Comparison of ENCODE assay signal across 8 cellular contexts in the genomic region with DNA sequence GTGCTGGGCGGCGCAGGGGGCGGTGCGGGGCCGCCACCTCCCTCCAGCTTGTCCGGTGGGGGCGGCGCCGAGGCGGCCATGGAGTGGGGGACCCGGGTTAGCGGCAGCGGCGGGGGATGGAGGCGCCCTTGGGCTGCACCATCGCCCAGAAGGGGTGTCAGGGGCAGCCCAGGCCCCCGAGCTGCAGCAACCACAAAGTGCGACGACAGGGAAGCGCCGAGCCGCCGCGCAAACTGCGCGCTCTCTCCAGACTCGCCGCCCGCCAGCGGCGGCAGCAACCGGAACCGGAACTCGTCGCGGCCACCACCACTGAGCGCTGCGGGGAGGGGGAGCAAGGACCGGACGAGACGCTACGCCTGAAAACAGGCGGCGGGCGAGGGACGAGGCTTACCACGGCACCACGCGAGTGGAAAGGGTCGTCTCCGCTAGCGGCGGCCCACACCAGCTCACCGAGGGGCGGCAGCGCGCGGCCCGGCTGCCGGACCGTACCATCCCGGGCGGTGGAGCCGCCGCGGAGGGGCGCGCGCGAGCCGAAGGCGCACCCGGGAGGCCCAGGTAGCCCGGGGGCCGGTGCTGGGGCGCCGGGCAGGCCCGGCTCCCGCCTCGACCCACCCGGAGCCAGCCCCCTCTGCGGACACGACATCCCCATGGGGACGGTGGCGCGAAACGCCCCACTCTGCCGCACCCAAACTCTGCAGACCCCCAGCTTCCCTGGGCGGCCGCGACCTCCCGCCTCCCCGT. TPM values are rescaled to one million over a fixed set of nuclear protein-coding genes. Genes with fewer than 3 reads are reported as not detected.
A peak's percentile ranks its signal among the peaks of the same experiment; 100 is the strongest.
DNase-seq lines count a peak whose midpoint lies in the region; ATAC-seq, FAIRE-seq and TF ChIP-seq lines count a peak whose summit lies in the region.

A gene with protein sequence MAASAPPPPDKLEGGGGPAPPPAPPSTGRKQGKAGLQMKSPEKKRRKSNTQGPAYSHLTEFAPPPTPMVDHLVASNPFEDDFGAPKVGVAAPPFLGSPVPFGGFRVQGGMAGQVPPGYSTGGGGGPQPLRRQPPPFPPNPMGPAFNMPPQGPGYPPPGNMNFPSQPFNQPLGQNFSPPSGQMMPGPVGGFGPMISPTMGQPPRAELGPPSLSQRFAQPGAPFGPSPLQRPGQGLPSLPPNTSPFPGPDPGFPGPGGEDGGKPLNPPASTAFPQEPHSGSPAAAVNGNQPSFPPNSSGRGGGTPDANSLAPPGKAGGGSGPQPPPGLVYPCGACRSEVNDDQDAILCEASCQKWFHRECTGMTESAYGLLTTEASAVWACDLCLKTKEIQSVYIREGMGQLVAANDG (minus strand): TSS at position 286 of the 741 bp plus-strand sequence. CDS start 206 bp downstream, at position 80.

- POLR2A ChIA-PET in endothelial cell of umbilical vein (lab: Charles Lee), result interaction anchor here (1.2 to 2.6 kb wide), 3 partner anchors 9 to 37 kb away, joined by 3 to 24 read pairs (median 10); a partner anchor contains a TSS

- ATAC-seq in GM19438 (IDR thresholded peaks at IDR 0.05; ENCODE audit: low read depth, unreplicated experiment), result peak; percentile 72
- peak; percentile 71 for ATAC-seq in HG03571 (IDR thresholded peaks at IDR 0.05; ENCODE audit: unreplicated experiment)

- peak within 1 kb of the TSS; percentile 82 for H3K27ac ChIP-seq in endothelial cell of umbilical vein (ENCODE audit: insufficient read depth, low read depth, low read length)

- TF ChIP-seq CTCF in endothelial cell of umbilical vein (IDR thresholded peaks at IDR 0.05; ENCODE audit: extremely low read depth in 1 of 2, insufficient read depth in 1 of 2, low read depth in 1 of 2, low read length in 2 of 2), result peak; percentile 35 to 65

- intact Hi-C loops in endothelial cell of umbilical vein (cut with micrococcal nuclease), result loop anchor here (1.0 to 2.0 kb wide), 6 partner anchors 9 to 89 kb away; a partner anchor contains a TSS

- peak within 1 kb of the TSS; percentile 76 for H2AFZ ChIP-seq in endothelial cell of umbilical vein (ENCODE audit: low read depth, low read length)

- peak within 1 kb of the TSS; percentile 86 for H3K4me2 ChIP-seq in endothelial cell of umbilical vein (ENCODE audit: insufficient read depth, low read length)

- no peak for FAIRE-seq in endothelial cell of umbilical vein (lab: Jason Lieb, UNC)

- BruUV-seq in endothelial cell of umbilical vein (replicated peaks; lab: Mats Ljungman, UMichigan), result no TSS peak

- H3K9me3 ChIP-seq in NT2/D1 (ENCODE audit: insufficient read depth, low read length) (no peaks in the 10 kb centered on the region; the same call in 1 of the 2 replicates), endothelial cell of umbilical vein (replicated peaks; ENCODE audit: control insufficient read depth, insufficient read depth, low read length) (no peaks in the 10 kb centered on the region)

- dilution Hi-C loops in endothelial cell of umbilical vein (cut with MboI; ENCODE audit: extremely low pct_ligation_motif_present, low sequenced_read_pairs), result no loop called here

- CTCF ChIA-PET in endothelial cell of umbilical vein (lab: Charles Lee), result interaction anchor here (0.6 to 4.0 kb wide), 21 partner anchors 9 to 124 kb away, joined by 3 to 48 read pairs (median 4); a partner anchor contains a TSS

- DNase-seq in COLO668 (lab: John Stamatoyannopoulos, UW; ENCODE audit: unreplicated experiment), result peak; percentile 90
- no peak for DNase-seq in NT2/D1 (ENCODE audit: low read depth, low spot score)
- DNase-seq in activated CD8-positive, alpha-beta memory T cell treated with anti-CD3 and anti-CD28 coated beads, Interleukin-2, amount 50 U/mL, for 4 hours, result peak; percentile 79
- DNase-seq in endothelial cell of umbilical vein (ENCODE audit: low read depth, low spot score), result peak; percentile 81
- DNase-seq in middle frontal gyrus (ENCODE audit: extremely low spot score, low spot score), result peak; percentile 39
- peak; percentile 44 to 68 for DNase-seq in stimulated activated CD8-positive, alpha-beta memory T cell treated with anti-CD3 and anti-CD28 coated beads, Interleukin-4, amount 100 ng/mL, for 4 hours (ENCODE audit: low read depth in 2 of 2, low spot score in 1 of 2)

- peak; percentile 84 for TF ChIP-seq POLR2A in endothelial cell of umbilical vein (IDR thresholded peaks at IDR 0.05; ENCODE audit: low read depth, low read length)

- H3K9ac ChIP-seq in NT2/D1 (ENCODE audit: insufficient read length, low read depth), result peak within 1 kb of the TSS; percentile 98
- H3K9ac ChIP-seq in endothelial cell of umbilical vein (replicated peaks; ENCODE audit: extremely low read depth, insufficient read depth, low read length), result peak within 1 kb of the TSS; percentile 83

- H3K4me3 ChIP-seq in NT2/D1 (ENCODE audit: insufficient read length, low read depth) (peak within 1 kb of the TSS; percentile 84), endothelial cell of umbilical vein (replicated peaks in 1 of 3; ENCODE audit: insufficient read depth in 1 of 3, low read depth in 1 of 3, low read length in 3 of 3) (peak within 1 kb of the TSS; percentile 71 to 78 (median 74))

- H3K36me3 ChIP-seq in NT2/D1 (ENCODE audit: insufficient read depth, insufficient read length, low read length), result peaks cover 75% of the 10 kb centered on the region
- H3K36me3 ChIP-seq in endothelial cell of umbilical vein (ENCODE audit: control insufficient read depth in 2 of 2, extremely low read depth in 1 of 2, insufficient read depth in 2 of 2, low read length in 2 of 2), result peaks cover 19 to 41% of the 10 kb centered on the region in 2 experiments

- peaks cover 28% of the 10 kb centered on the region for H3K79me2 ChIP-seq in endothelial cell of umbilical vein (ENCODE audit: control insufficient read depth, insufficient read depth, low read length)

- no peaks in the 10 kb centered on the region for H3K9me1 ChIP-seq in endothelial cell of umbilical vein (replicated peaks; ENCODE audit: control insufficient read depth, extremely low read depth, insufficient read depth, low read length)

- H3K27me3 ChIP-seq in NT2/D1 (ENCODE audit: insufficient read depth, insufficient read length), result no peaks in the 10 kb centered on the region
- no peaks in the 10 kb centered on the region for H3K27me3 ChIP-seq in endothelial cell of umbilical vein (ENCODE audit: control insufficient read depth in 2 of 2, insufficient read depth in 2 of 2, low read length in 2 of 2)

- no peaks in the 10 kb centered on the region for H4K20me1 ChIP-seq in endothelial cell of umbilical vein (replicated peaks; ENCODE audit: control insufficient read depth, extremely low read depth, insufficient read depth, low read length)

- peaks cover 6% of the 10 kb centered on the region for H3K4me1 ChIP-seq in NT2/D1 (ENCODE audit: insufficient read depth, insufficient read length)
- H3K4me1 ChIP-seq in endothelial cell of umbilical vein (ENCODE audit: control insufficient read depth, extremely low read depth, insufficient read depth, low read length), result peaks cover 28% of the 10 kb centered on the region

TF ChIP-seq in endothelial cell of umbilical vein, 7 proteins besides CTCF, POLR2A, EP300 and RAD21:
- TF ChIP-seq JUN (IDR thresholded peaks at IDR 0.05; ENCODE audit: borderline replicate concordance, insufficient read depth, insufficient read length, low read depth) (no peak), POLR2AphosphoS5 (IDR thresholded peaks at IDR 0.05; ENCODE audit: insufficient read depth, low read depth, low read length) (peak; percentile 99)

RNA-seq across cellular contexts. Expression of the gene that starts here (rescaled TPM):
- 21.5 and 21.9 TPM in 2 replicates for total RNA-seq in endothelial cell of umbilical vein
- polyA plus RNA-seq in endothelial cell of umbilical vein, result 19.3 and 19.5 TPM in 2 replicates
- 15.7 and 17.9 TPM in 2 replicates for polyA plus RNA-seq in endothelial cell of umbilical vein (2011; cell fraction: cytosol; rRNA removed)
- polyA plus RNA-seq in endothelial cell of umbilical vein (2011; cell fraction: nucleus; rRNA removed), result 29.3 and 31.7 TPM in 2 replicates
- polyA plus RNA-seq in endothelial cell of umbilical vein (2012), result 9.3 and 13.0 TPM in 2 replicates
- 12.3 and 12.6 TPM in 2 replicates for polyA minus RNA-seq in endothelial cell of umbilical vein
- polyA minus RNA-seq in endothelial cell of umbilical vein (2011; cell fraction: cytosol; rRNA and poly(A)+ RNA removed), result 30.9 TPM
- 6.4 and 9.2 TPM in 2 replicates for polyA minus RNA-seq in endothelial cell of umbilical vein (2011; cell fraction: nucleus; rRNA and poly(A)+ RNA removed)
